Comparison of ENCODE assay signal across 8 cellular contexts in genomic region chr5:73596705-73597328, GRCh38. TPM values are rescaled to one million over a fixed set of nuclear protein-coding genes. Genes with fewer than 3 reads are reported as not detected.
A peak's percentile ranks its signal among the peaks of the same experiment; 100 is the strongest.
DNase-seq lines count a peak whose midpoint lies in the region; ATAC-seq and TF ChIP-seq lines count a peak whose summit lies in the region.

No MANE protein-coding gene starts in this region.

- H3K4me1 Mint-ChIP-seq in osteocyte (ENCODE audit: unreplicated experiment) (peaks cover 22% of the 10 kb centered on the region), T-helper 17 cell (no peaks in the 10 kb centered on the region)

- H3K27me3 Mint-ChIP-seq in osteocyte (ENCODE audit: unreplicated experiment) (no peaks in the 10 kb centered on the region), T-helper 17 cell (peaks cover 22% of the 10 kb centered on the region)

- no peak for ATAC-seq in T-helper 17 cell

- peak; percentile 14 for DNase-seq in stimulated activated CD4-positive, alpha-beta T cell treated with anti-CD3 and anti-CD28 coated beads, Interleukin-4, amount 100 ng/mL, for 24 hours
- no peak for DNase-seq in stimulated activated CD4-positive, alpha-beta T cell treated with anti-CD3 and anti-CD28 coated beads, Interleukin-4, amount 100 ng/mL, for 4 hours
- DNase-seq in NCI-H460 (ENCODE audit: extremely low read depth, low read depth) (peak; percentile 61), cardiac fibroblast (ENCODE audit: low read depth in 2 of 2) (peak; percentile 36 to 46), osteocyte (ENCODE audit: extremely low spot score, unreplicated experiment) (no peak), T-helper 9 cell (no peak), T-helper 17 cell (no peak), lower leg skin (ENCODE audit: low spot score in 2 of 2) (no peak)

- TF ChIP-seq POLR2A in lower leg skin (IDR thresholded peaks at IDR 0.05), result no peak

- H3K9me3 Mint-ChIP-seq in osteocyte (ENCODE audit: unreplicated experiment), result peaks cover 13% of the 10 kb centered on the region

- peak; percentile 38 for TF ChIP-seq CTCF in cardiac fibroblast (IDR thresholded peaks at IDR 0.05; ENCODE audit: low read depth, low read length)
- peak; percentile 52 for TF ChIP-seq CTCF in osteocyte (IDR thresholded peaks at IDR 0.05)
- TF ChIP-seq CTCF in lower leg skin (IDR thresholded peaks at IDR 0.05), result no peak

- H3K27ac Mint-ChIP-seq in osteocyte (ENCODE audit: unreplicated experiment) (no peak overlapping the region), T-helper 17 cell (no peak overlapping the region)

- no peak overlapping the region for H3K4me3 ChIP-seq in cardiac fibroblast (replicated peaks in 1 of 2; ENCODE audit: low read depth in 2 of 2, low read length in 2 of 2)
- H3K4me3 ChIP-seq in lower leg skin (ENCODE audit: low read depth, poor library complexity, severe bottlenecking), result no peak overlapping the region

- intact Hi-C loops in lower leg skin (cut with DNase I; ENCODE audit: low total_unique reads), result loop anchor here (10.0 kb wide), 1 partner anchor 298 kb away; no protein-coding TSS in a partner anchor

- no peaks in the 10 kb centered on the region for H3K9me3 ChIP-seq in T-helper 17 cell (ENCODE audit: control insufficient read depth, low read length, poor library complexity, severe bottlenecking)

- H3K4me3 Mint-ChIP-seq in osteocyte (ENCODE audit: unreplicated experiment) (no peak overlapping the region), T-helper 17 cell (no peak overlapping the region)

- peaks cover 5% of the 10 kb centered on the region for H3K36me3 Mint-ChIP-seq in osteocyte (ENCODE audit: unreplicated experiment)
- H3K36me3 Mint-ChIP-seq in T-helper 17 cell (ENCODE audit: low read depth), result no peaks in the 10 kb centered on the region

RNA-seq across cellular contexts. Expression of gene ARHGEF28, which starts 29.2 kb away (rescaled TPM):
- 32.2 and 35.2 TPM in 2 replicates for total RNA-seq in NCI-H460 (2014; rRNA removed; shearing (Covaris generic))
- polyA plus RNA-seq in NCI-H460 (2014; cell fraction: nucleus; rRNA removed), result 18.8 and 30.1 TPM in 2 replicates
- total RNA-seq in osteocyte (44.9 and 45.3 TPM in 2 replicates), T-helper 17 cell (under 1 TPM; 0.05 to 0.16 TPM), lower leg skin (10 to 100 TPM; 30.9 to 54.7 (median 36.2) TPM)

RNA-seq across cellular contexts. Expression of gene UTP15, which starts 31.3 kb away (rescaled TPM):
- total RNA-seq in NCI-H460 (2014; rRNA removed; shearing (Covaris generic)), result 36.5 and 41.0 TPM in 2 replicates
- 24.1 and 32.6 TPM in 2 replicates for polyA plus RNA-seq in NCI-H460 (2014; cell fraction: nucleus; rRNA removed)
- 16.7 and 19.6 TPM in 2 replicates for total RNA-seq in osteocyte
- total RNA-seq in T-helper 17 cell, result 10 to 100 TPM; 35.8 to 41.6 TPM
- 10 to 100 TPM; 13.0 to 37.1 (median 15.4) TPM for total RNA-seq in lower leg skin

RNA-seq across cellular contexts. Expression of gene ANKRA2, which starts 31.4 kb away (rescaled TPM):
- 30.0 and 31.5 TPM in 2 replicates for total RNA-seq in NCI-H460 (2014; rRNA removed; shearing (Covaris generic))
- 15.8 and 23.6 TPM in 2 replicates for polyA plus RNA-seq in NCI-H460 (2014; cell fraction: nucleus; rRNA removed)
- total RNA-seq in osteocyte (19.7 and 25.3 TPM in 2 replicates), T-helper 17 cell (10 to 100 TPM; 28.1 to 34.5 TPM), lower leg skin (10 to 100 TPM; 19.4 to 56.1 (median 27.6) TPM)

Comparison
In these comparisons a context has a peak if more than half of its experiments do, and no peak if none do; other contexts are left out.
1. DNase-seq: peak in stimulated activated CD4-positive, alpha-beta T cell treated with anti-CD3 and anti-CD28 coated beads, Interleukin-4, amount 100 ng/mL, for 24 hours (single experiment), NCI-H460 (single experiment) and cardiac fibroblast (2 of 2); none in stimulated activated CD4-positive, alpha-beta T cell treated with anti-CD3 and anti-CD28 coated beads, Interleukin-4, amount 100 ng/mL, for 4 hours (0 of 2), osteocyte (single experiment), T-helper 9 cell (single experiment), T-helper 17 cell (0 of 3) and lower leg skin (0 of 2).
2. CTCF ChIP-seq: peak in cardiac fibroblast (single experiment) and osteocyte (single experiment); none in lower leg skin (0 of 3).
3. RNA of gene ARHGEF28, which starts 29.2 kb away (total RNA-seq): 44.9 to 45.3 TPM in osteocyte, 30.9 to 54.7 TPM in lower leg skin and 32.2 to 35.2 TPM in NCI-H460; 0.05 to 0.16 TPM in T-helper 17 cell; every median in the first group is over 10 times any median in the second.